9 cellular contexts compared by ENCODE assay signal in genomic region chr12:110639336-110640178, GRCh38. TPM values are rescaled to one million over a fixed set of nuclear protein-coding genes. Genes with fewer than 3 reads are reported as not detected.
DNase-seq lines count a peak whose midpoint lies in the region; FAIRE-seq and TF ChIP-seq lines count a peak whose summit lies in the region.
"Had no signal": no experiment of that assay in that cellular context is flagged by ENCODE, and none has a peak within 500 bp of the region (broad histone marks: within the 10 kb centered on the region; RNA-seq: fewer than 3 reads in every experiment).

No MANE protein-coding gene starts in this region.

- intact Hi-C loops in endothelial cell of umbilical vein (cut with micrococcal nuclease), result no loop called here

- H3K79me2 ChIP-seq in endothelial cell of umbilical vein (ENCODE audit: control insufficient read depth, insufficient read depth, low read length) (no peaks in the 10 kb centered on the region), osteoblast (ENCODE audit: insufficient read depth, low read length) (no peaks in the 10 kb centered on the region)

- FAIRE-seq in endothelial cell of umbilical vein (lab: Jason Lieb, UNC), result peak; percentile 64
- FAIRE-seq in H54 (lab: Jason Lieb, UNC), result no peak

- H3K9me1 ChIP-seq in endothelial cell of umbilical vein (replicated peaks; ENCODE audit: control insufficient read depth, extremely low read depth, insufficient read depth, low read length), result no peaks in the 10 kb centered on the region

- H3K9ac ChIP-seq in BLaER1, result no peak overlapping the region
- no peak overlapping the region for H3K9ac ChIP-seq in endothelial cell of umbilical vein (replicated peaks; ENCODE audit: extremely low read depth, insufficient read depth, low read length)

- no peaks in the 10 kb centered on the region for H3K36me3 ChIP-seq in BLaER1
- H3K36me3 ChIP-seq in endothelial cell of umbilical vein (ENCODE audit: control insufficient read depth in 2 of 2, extremely low read depth in 1 of 2, insufficient read depth in 2 of 2, low read length in 2 of 2), result no peaks in the 10 kb centered on the region
- H3K36me3 ChIP-seq in osteoblast (ENCODE audit: insufficient read depth, low read length), result no peaks in the 10 kb centered on the region

- TF ChIP-seq CTCF in endothelial cell of umbilical vein (IDR thresholded peaks at IDR 0.05; ENCODE audit: extremely low read depth in 1 of 2, insufficient read depth in 1 of 2, low read depth in 1 of 2, low read length in 2 of 2), result no peak
- no peak for TF ChIP-seq CTCF in osteoblast (IDR thresholded peaks at IDR 0.05; ENCODE audit: extremely low read depth, low read depth, low read length)

- dilution Hi-C loops in endothelial cell of umbilical vein (cut with MboI; ENCODE audit: extremely low pct_ligation_motif_present, low sequenced_read_pairs), result no loop called here

- H2AFZ ChIP-seq in endothelial cell of umbilical vein (ENCODE audit: low read depth, low read length) (no peak overlapping the region), osteoblast (ENCODE audit: low read length) (peak overlapping the region; percentile 77)

- H3K4me3 ChIP-seq in BLaER1 (no peak overlapping the region), endothelial cell of umbilical vein (replicated peaks in 1 of 3; ENCODE audit: insufficient read depth in 1 of 3, low read depth in 1 of 3, low read length in 3 of 3) (no peak overlapping the region), osteoblast (ENCODE audit: insufficient read depth, low read length) (no peak overlapping the region)

- H3K4me1 ChIP-seq in BLaER1 (peaks cover 100% of the 10 kb centered on the region), endothelial cell of umbilical vein (ENCODE audit: control insufficient read depth, extremely low read depth, insufficient read depth, low read length) (no peaks in the 10 kb centered on the region), osteoblast (ENCODE audit: insufficient read depth, low read length) (peaks cover 19% of the 10 kb centered on the region)

- BruUV-seq in endothelial cell of umbilical vein (replicated peaks; lab: Mats Ljungman, UMichigan), result no TSS peak

- H3K27ac ChIP-seq in BLaER1 (0 out of 2 replicates have a peak overlapping the region, but pooled peaks have one; percentile 60), endothelial cell of umbilical vein (ENCODE audit: insufficient read depth, low read depth, low read length) (no peak overlapping the region), osteoblast (ENCODE audit: low read depth, low read length) (peak overlapping the region; percentile 30)

- POLR2A ChIA-PET in endothelial cell of umbilical vein (lab: Charles Lee), result no interaction called here

- no peaks in the 10 kb centered on the region for H3K27me3 ChIP-seq in BLaER1
- no peaks in the 10 kb centered on the region for H3K27me3 ChIP-seq in endothelial cell of umbilical vein (ENCODE audit: control insufficient read depth in 2 of 2, insufficient read depth in 2 of 2, low read length in 2 of 2)
- no peaks in the 10 kb centered on the region for H3K27me3 ChIP-seq in osteoblast (ENCODE audit: insufficient read depth, low read length)

- CTCF ChIA-PET in endothelial cell of umbilical vein (lab: Charles Lee), result no interaction called here

- H4K20me1 ChIP-seq in BLaER1 (no peaks in the 10 kb centered on the region), endothelial cell of umbilical vein (replicated peaks; ENCODE audit: control insufficient read depth, extremely low read depth, insufficient read depth, low read length) (no peaks in the 10 kb centered on the region), osteoblast (ENCODE audit: insufficient read depth, low read length) (no peaks in the 10 kb centered on the region)

- H3K4me2 ChIP-seq in BLaER1 (peak overlapping the region; percentile 81), endothelial cell of umbilical vein (ENCODE audit: insufficient read depth, low read length) (no peak overlapping the region), osteoblast (ENCODE audit: insufficient read depth, low read length) (peak overlapping the region; percentile 23)

- TF ChIP-seq POLR2A in endothelial cell of umbilical vein (IDR thresholded peaks at IDR 0.05; ENCODE audit: low read depth, low read length) (no peak), H54 (IDR thresholded peaks at IDR 0.05; ENCODE audit: low read depth, low read length) (no peak)

- DNase-seq in NOMO-1 (lab: John Stamatoyannopoulos, UW; ENCODE audit: unreplicated experiment in 2 of 2) (peak; percentile 40 to 89), endothelial cell of umbilical vein (ENCODE audit: low read depth, low spot score) (peak; percentile 12), osteoblast (ENCODE audit: insufficient read length, low spot score, missing footprints) (no peak), SHP77 treated with DMSO at 0.1 percent for 48 hours (lab: John Stamatoyannopoulos, UW) (no peak), amniotic stem cell (lab: John Stamatoyannopoulos, UW) (no peak), H54 (ENCODE audit: insufficient read length, low spot score) (no peak)
- no peak for DNase-seq in activated CD4-positive, CD25-positive, alpha-beta regulatory T cell treated with anti-CD3 and anti-CD28 coated beads, Interleukin-2, amount 50 U/mL, for 72 hours
- DNase-seq: NCI-H748 treated with DMSO at 0.1 percent for 48 hours had no signal

- H3K9me3 ChIP-seq in BLaER1 (no peaks in the 10 kb centered on the region), endothelial cell of umbilical vein (replicated peaks; ENCODE audit: control insufficient read depth, insufficient read depth, low read length) (no peaks in the 10 kb centered on the region), osteoblast (ENCODE audit: low read depth, low read length) (no peaks in the 10 kb centered on the region)

TF ChIP-seq in endothelial cell of umbilical vein, 7 proteins besides CTCF, POLR2A, EP300 and RAD21:
- TF ChIP-seq FOS (IDR thresholded peaks at IDR 0.05; ENCODE audit: borderline replicate concordance, insufficient read depth, low read length) (peak; percentile 53), GATA2 (IDR thresholded peaks at IDR 0.05; ENCODE audit: insufficient read depth, insufficient read length, low read depth, low read length) (no peak), MYC (IDR thresholded peaks at IDR 0.05; ENCODE audit: low read depth, low read length) (no peak), EZH2 (IDR thresholded peaks at IDR 0.05; ENCODE audit: borderline replicate concordance, low read depth, low read length, severe bottlenecking) (no peak), JUN (IDR thresholded peaks at IDR 0.05; ENCODE audit: borderline replicate concordance, insufficient read depth, insufficient read length, low read depth) (peak; percentile 56), POLR2AphosphoS5 (IDR thresholded peaks at IDR 0.05; ENCODE audit: insufficient read depth, low read depth, low read length) (no peak)

RNA-seq across cellular contexts. Expression of gene TCTN1, which starts 25.6 kb away (rescaled TPM):
- total RNA-seq in endothelial cell of umbilical vein, result 20.1 and 21.1 TPM in 2 replicates
- polyA plus RNA-seq in endothelial cell of umbilical vein, result 23.3 and 31.4 TPM in 2 replicates
- 14.4 and 16.1 TPM in 2 replicates for polyA plus RNA-seq in endothelial cell of umbilical vein (2011; cell fraction: cytosol; rRNA removed)
- 47.1 and 52.0 TPM in 2 replicates for polyA plus RNA-seq in endothelial cell of umbilical vein (2011; cell fraction: nucleus; rRNA removed)
- 18.2 and 19.8 TPM in 2 replicates for polyA plus RNA-seq in endothelial cell of umbilical vein (2012)
- 18.0 and 22.5 TPM in 2 replicates for polyA minus RNA-seq in endothelial cell of umbilical vein
- 8.7 TPM for polyA minus RNA-seq in endothelial cell of umbilical vein (2011; cell fraction: cytosol; rRNA and poly(A)+ RNA removed)
- polyA minus RNA-seq in endothelial cell of umbilical vein (2011; cell fraction: nucleus; rRNA and poly(A)+ RNA removed), result 26.1 and 28.0 TPM in 2 replicates
- 45.2 and 61.9 TPM in 2 replicates for total RNA-seq in osteoblast

RNA-seq across cellular contexts. Expression of gene HVCN1, which starts 49.4 kb away (rescaled TPM):
- total RNA-seq in endothelial cell of umbilical vein, result 3.7 and 4.8 TPM in 2 replicates
- polyA plus RNA-seq in endothelial cell of umbilical vein, result 6.3 and 8.4 TPM in 2 replicates
- 6.0 and 6.9 TPM in 2 replicates for polyA plus RNA-seq in endothelial cell of umbilical vein (2011; cell fraction: cytosol; rRNA removed)
- polyA plus RNA-seq in endothelial cell of umbilical vein (2011; cell fraction: nucleus; rRNA removed), result 2.8 and 3.5 TPM in 2 replicates
- polyA plus RNA-seq in endothelial cell of umbilical vein (2012), result 4.6 and 6.8 TPM in 2 replicates
- polyA minus RNA-seq in endothelial cell of umbilical vein, result 3.8 and 6.5 TPM in 2 replicates
- polyA minus RNA-seq in endothelial cell of umbilical vein (2011; cell fraction: cytosol; rRNA and poly(A)+ RNA removed), result not detected
- 1.5 and 1.7 TPM in 2 replicates for polyA minus RNA-seq in endothelial cell of umbilical vein (2011; cell fraction: nucleus; rRNA and poly(A)+ RNA removed)
- 2.1 and 2.9 TPM in 2 replicates for total RNA-seq in osteoblast

RNA-seq across cellular contexts. Expression of gene PPTC7, which starts 56.4 kb away (rescaled TPM):
- total RNA-seq in endothelial cell of umbilical vein (15.2 and 17.0 TPM in 2 replicates), osteoblast (7.6 and 8.5 TPM in 2 replicates)
- 6.8 and 8.4 TPM in 2 replicates for polyA plus RNA-seq in endothelial cell of umbilical vein
- polyA plus RNA-seq in endothelial cell of umbilical vein (2011; cell fraction: cytosol; rRNA removed), result 7.6 and 7.7 TPM in 2 replicates
- 10.7 and 14.5 TPM in 2 replicates for polyA plus RNA-seq in endothelial cell of umbilical vein (2011; cell fraction: nucleus; rRNA removed)
- polyA plus RNA-seq in endothelial cell of umbilical vein (2012), result 16.2 and 20.9 TPM in 2 replicates
- 27.4 and 28.7 TPM in 2 replicates for polyA minus RNA-seq in endothelial cell of umbilical vein
- 16.2 TPM for polyA minus RNA-seq in endothelial cell of umbilical vein (2011; cell fraction: cytosol; rRNA and poly(A)+ RNA removed)
- 9.0 and 15.4 TPM in 2 replicates for polyA minus RNA-seq in endothelial cell of umbilical vein (2011; cell fraction: nucleus; rRNA and poly(A)+ RNA removed)

Comparison
In these comparisons a context has a peak if more than half of its experiments do, and no peak if none do; other contexts are left out.
1. DNase-seq: peak in NOMO-1 (2 of 2) and endothelial cell of umbilical vein (single experiment); none in osteoblast (single experiment), SHP77 treated with DMSO at 0.1 percent for 48 hours (single experiment), amniotic stem cell (single experiment), activated CD4-positive, CD25-positive, alpha-beta regulatory T cell treated with anti-CD3 and anti-CD28 coated beads, Interleukin-2, amount 50 U/mL, for 72 hours (single experiment) and H54 (single experiment).